ENCODE assay signal across 11 cellular contexts in genomic region chr2:55843096-55843991, GRCh38.
DNase-seq lines count a peak whose midpoint lies in the region; ATAC-seq lines count a peak whose summit lies in the region.
"Had no signal": no experiment of that assay in that cellular context is flagged by ENCODE, and none has a peak within 500 bp of the region (broad histone marks: within the 10 kb centered on the region; RNA-seq: fewer than 3 reads in every experiment).

No MANE protein-coding gene starts in this region.

- no peaks in the 10 kb centered on the region for H3K27me3 ChIP-seq in skeletal muscle satellite cell (ENCODE audit: control insufficient read depth, insufficient read depth, low read length)

- H3K36me3 ChIP-seq in skeletal muscle satellite cell (ENCODE audit: insufficient read depth, low read length) = no peaks in the 10 kb centered on the region

- ATAC-seq in HG03045 (IDR thresholded peaks at IDR 0.05; ENCODE audit: unreplicated experiment) = no peak

- no peak overlapping the region for H3K4me3 ChIP-seq in skeletal muscle satellite cell (ENCODE audit: low read length)
- H3K4me3 ChIP-seq: skin epidermis had no signal

- peak; percentile 98 for DNase-seq in H4 (ENCODE audit: low spot score)
- DNase-seq in NCI-H748 treated with DMSO at 0.1 percent for 48 hours (lab: John Stamatoyannopoulos, UW) = peak; percentile 46
- peak; percentile 86 for DNase-seq in fibroblast of gingiva (ENCODE audit: low read depth)
- DNase-seq in Kasumi-1 (lab: John Stamatoyannopoulos, UW) = no peak
- no peak for DNase-seq in activated CD4-positive, alpha-beta T cell treated with anti-CD3 and anti-CD28 coated beads, Interleukin-2, amount 50 U/mL, for 4 hours
- no peak for DNase-seq in NCI-H1930 (lab: John Stamatoyannopoulos, UW)
- DNase-seq: activated CD4-positive, CD25-positive, alpha-beta regulatory T cell treated with anti-CD3 and anti-CD28 coated beads, Interleukin-2, amount 50 U/mL, for 72 hours; endodermal cell had no signal

- H3K9me3 ChIP-seq in skeletal muscle satellite cell (replicated peaks; ENCODE audit: low read length) = no peaks in the 10 kb centered on the region

- H3K4me2 ChIP-seq in skeletal muscle satellite cell (ENCODE audit: low read length) = peak overlapping the region; percentile 42

- peak overlapping the region; percentile 52 for H3K9ac ChIP-seq in skeletal muscle satellite cell (ENCODE audit: low read depth, low read length)

- H3K4me1 ChIP-seq in skeletal muscle satellite cell (ENCODE audit: control insufficient read depth, insufficient read depth, low read length) = peaks cover 44% of the 10 kb centered on the region

Comparison
In these comparisons a context has a peak if more than half of its experiments do, and no peak if none do; other contexts are left out.
1. DNase-seq: peak in H4 (single experiment), NCI-H748 treated with DMSO at 0.1 percent for 48 hours (single experiment) and fibroblast of gingiva (single experiment); none in Kasumi-1 (0 of 2), activated CD4-positive, alpha-beta T cell treated with anti-CD3 and anti-CD28 coated beads, Interleukin-2, amount 50 U/mL, for 4 hours (0 of 2) and NCI-H1930 (0 of 2).